ENCODE assay signal across 22 cellular contexts in the genomic region with DNA sequence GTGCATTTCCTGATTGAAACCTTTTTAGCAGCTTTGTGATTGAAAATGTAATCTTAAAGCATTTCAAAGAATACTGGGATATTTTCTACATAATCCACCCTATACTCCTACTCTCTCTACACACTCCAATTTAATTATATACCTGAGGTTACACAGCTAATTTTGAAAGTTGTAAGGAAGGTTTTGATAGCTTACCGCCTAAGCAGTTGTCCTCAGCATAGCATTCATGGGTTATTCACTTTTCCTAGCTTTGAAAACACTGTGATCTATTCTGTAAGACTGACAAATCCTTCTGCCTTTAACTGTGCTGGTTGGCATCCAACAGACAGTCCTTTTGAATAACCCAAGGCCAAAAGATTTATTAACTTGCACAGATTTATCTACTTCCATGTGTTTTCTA.
"Had no signal": no experiment of that assay in that cellular context is flagged by ENCODE, and none has a peak within 500 bp of the region (broad histone marks: within the 10 kb centered on the region; RNA-seq: fewer than 3 reads in every experiment).

No MANE protein-coding gene starts in this region.

- H3K4me1 ChIP-seq: psoas muscle, right lobe of liver, uterus had no signal

- H3K36me3 ChIP-seq: left ventricle myocardium inferior, right atrium auricular region, right lobe of liver, tibial nerve, uterus had no signal

- H3K4me2 ChIP-seq: hepatocyte, smooth muscle cell had no signal

- H3K27ac ChIP-seq: hepatocyte, left ventricle myocardium inferior, parathyroid adenoma, psoas muscle, right atrium auricular region, right lobe of liver, tibial nerve, uterus had no signal

- H3K9me3 ChIP-seq: mucosa of descending colon, psoas muscle, right lobe of liver, uterus had no signal

- H3K4me3 ChIP-seq: hepatocyte, left ventricle myocardium inferior, lung, mucosa of descending colon, psoas muscle, right atrium auricular region, right lobe of liver, smooth muscle cell, tibial nerve, uterus had no signal

- H2AFZ ChIP-seq: hepatocyte, parathyroid adenoma had no signal

- H3K9ac ChIP-seq: parathyroid adenoma had no signal

- H3K79me2 ChIP-seq: hepatocyte, parathyroid adenoma had no signal

- H3K27me3 ChIP-seq: hepatocyte, right atrium auricular region, right lobe of liver, tibial nerve, uterus had no signal

- DNase-seq: islet precursor cell; left ventricle myocardium inferior; midbrain; mucosa of descending colon; naive thymus-derived CD4-positive, alpha-beta T cell; nucleus accumbens; psoas muscle; right lobe of liver; stimulated activated CD4-positive, alpha-beta T cell treated with anti-CD3 and anti-CD28 coated beads, Interleukin-1b, Interleukin-23, amount 100 ng/mL, for 48 hours; stimulated activated CD4-positive, alpha-beta T cell treated with anti-CD3 and anti-CD28 coated beads, Interleukin-2, amount 100 ng/mL, for 48 hours; stimulated activated CD4-positive, alpha-beta T cell treated with anti-CD3 and anti-CD28 coated beads, Interleukin-4, amount 100 ng/mL, for 4 hours; stimulated activated CD8-positive, alpha-beta memory T cell treated with anti-CD3 and anti-CD28 coated beads, Interleukin-4, amount 100 ng/mL, for 48 hours; stimulated activated naive CD4-positive, alpha-beta T cell treated with Interleukin-2 at 50 U/mL for 16 hours; stimulated activated naive CD8-positive, alpha-beta T cell treated with anti-CD3 and anti-CD28 coated beads, Interleukin-15, amount 100 ng/mL, for 72 hours; substantia nigra; uterus had no signal
